In genomic region chr20:1631309-1632227, GRCh38 we compare ENCODE assay signal across 12 cellular contexts. TPM values are rescaled to one million over a fixed set of nuclear protein-coding genes. Genes with fewer than 3 reads are reported as not detected.
DNase-seq lines count a peak whose midpoint lies in the region; ATAC-seq and TF ChIP-seq lines count a peak whose summit lies in the region.
"Had no signal": no experiment of that assay in that cellular context is flagged by ENCODE, and none has a peak within 500 bp of the region (broad histone marks: within the 10 kb centered on the region; RNA-seq: fewer than 3 reads in every experiment).

No MANE protein-coding gene starts in this region.

- DNase-seq in CD4-positive, alpha-beta memory T cell = no peak
- DNase-seq in H7 = peak; percentile 52
- no peak for DNase-seq in activated CD8-positive, alpha-beta T cell treated with anti-CD3 and anti-CD28 coated beads, Interleukin-2, amount 10 ng/mL, durations not matched to agents 7 days and 5 days
- DNase-seq in iPS DF 6.9 (ENCODE audit: low read depth, low spot score) = peak; percentile 27
- no peak for DNase-seq in body of pancreas
- no peak for DNase-seq in esophagus squamous epithelium (lab: John Stamatoyannopoulos, UW)
- no peak for DNase-seq in lower leg skin (ENCODE audit: low spot score in 2 of 2)
- DNase-seq: anterior cingulate cortex, endodermal cell, tibial artery had no signal

- H3K36me3 Mint-ChIP-seq in CD4-positive, alpha-beta memory T cell = peaks cover 66 to 77% of the 10 kb centered on the region in 2 donors
- H3K36me3 Mint-ChIP-seq in activated CD8-positive, alpha-beta T cell treated with anti-CD3 and anti-CD28 coated beads, Interleukin-2, amount 10 ng/mL, durations not matched to agents 7 days and 5 days (ENCODE audit: low read depth) = peaks cover 85% of the 10 kb centered on the region

- peak overlapping the region; percentile 19 for H3K27ac ChIP-seq in CD4-positive, alpha-beta memory T cell (ENCODE audit: low read depth, low read length)
- H3K27ac ChIP-seq in iPS DF 6.9 (ENCODE audit: low read length) = no peak overlapping the region
- H3K27ac ChIP-seq in body of pancreas = no peak overlapping the region
- H3K27ac ChIP-seq in esophagus squamous epithelium = no peak overlapping the region
- H3K27ac ChIP-seq: HL-60, tibial artery had no signal

- CTCF ChIA-PET in CD4-positive, alpha-beta memory T cell (lab: Charles Lee; ENCODE audit: partially characterized antibody) = interaction anchor here (0.8 to 1.6 kb wide), 4 partner anchors 12 to 146 kb away, joined by 3 to 7 read pairs (median 3); no protein-coding TSS in a partner anchor
- CTCF ChIA-PET in activated CD8-positive, alpha-beta T cell treated with anti-CD3 and anti-CD28 coated beads, Interleukin-2, amount 10 ng/mL, durations not matched to agents 7 days and 5 days (lab: Charles Lee) = interaction anchor here (0.7 to 0.8 kb wide), 2 partner anchors 71 to 145 kb away, joined by 3 read pairs; no protein-coding TSS in a partner anchor

- no peak for TF ChIP-seq POLR2A in body of pancreas (IDR thresholded peaks at IDR 0.05)
- TF ChIP-seq POLR2A in esophagus squamous epithelium (IDR thresholded peaks at IDR 0.05) = no peak
- no peak for TF ChIP-seq POLR2A in lower leg skin (IDR thresholded peaks at IDR 0.05)

- H3K27me3 ChIP-seq in CD4-positive, alpha-beta memory T cell (ENCODE audit: insufficient read depth, low read length) = no peaks in the 10 kb centered on the region
- H3K27me3 ChIP-seq in H7 (ENCODE audit: control insufficient read depth, insufficient read depth, low read length) (no peaks in the 10 kb centered on the region), iPS DF 6.9 (ENCODE audit: control insufficient read depth, insufficient read depth, low read length) (no peaks in the 10 kb centered on the region), body of pancreas (no peaks in the 10 kb centered on the region), esophagus squamous epithelium (peaks cover 0 to 15% (median 0%) of the 10 kb centered on the region in 4 donors)
- H3K27me3 ChIP-seq: tibial artery had no signal

- WGBS in iPS DF 6.9 (ENCODE audit: insufficient coverage, insufficient read length) = no CpG with 5 or more reads among the region's 10 CpGs
- WGBS in body of pancreas, 2 donors = 33 to 49% methylated on average over 10 of the region's 10 CpGs
- 59 to 66% methylated on average over 7 to 10 of the region's 10 CpGs for WGBS in esophagus squamous epithelium, 2 donors
- 62 to 68% methylated on average over 10 of the region's 10 CpGs for WGBS in lower leg skin, 2 donors

- peak overlapping the region; percentile 80 to 96 (median 91) for H3K27ac Mint-ChIP-seq in CD4-positive, alpha-beta memory T cell
- H3K27ac Mint-ChIP-seq in activated CD8-positive, alpha-beta T cell treated with anti-CD3 and anti-CD28 coated beads, Interleukin-2, amount 10 ng/mL, durations not matched to agents 7 days and 5 days = peak overlapping the region; percentile 48
- H3K27ac Mint-ChIP-seq: endodermal cell had no signal

- TF ChIP-seq CTCF in body of pancreas (IDR thresholded peaks at IDR 0.05) (no peak), esophagus squamous epithelium (IDR thresholded peaks at IDR 0.05) (no peak), lower leg skin (IDR thresholded peaks at IDR 0.05) (no peak)

- H3K4me3 Mint-ChIP-seq in CD4-positive, alpha-beta memory T cell = peak overlapping the region in 7 of 8 donors; percentile 4 to 79 (median 70)
- no peak overlapping the region for H3K4me3 Mint-ChIP-seq in activated CD8-positive, alpha-beta T cell treated with anti-CD3 and anti-CD28 coated beads, Interleukin-2, amount 10 ng/mL, durations not matched to agents 7 days and 5 days
- H3K4me3 Mint-ChIP-seq: endodermal cell had no signal

- ATAC-seq in activated CD8-positive, alpha-beta T cell treated with anti-CD3 and anti-CD28 coated beads, Interleukin-2, amount 10 ng/mL, durations not matched to agents 7 days and 5 days = no peak
- ATAC-seq in body of pancreas = no peak

- peaks cover 26% of the 10 kb centered on the region for H3K36me3 ChIP-seq in CD4-positive, alpha-beta memory T cell (ENCODE audit: insufficient read depth, low read length)
- no peaks in the 10 kb centered on the region for H3K36me3 ChIP-seq in H7 (replicated peaks; ENCODE audit: control insufficient read depth, insufficient read depth, low read length)
- H3K36me3 ChIP-seq in iPS DF 6.9 (ENCODE audit: control insufficient read depth, insufficient read depth, low read length) = no peaks in the 10 kb centered on the region
- no peaks in the 10 kb centered on the region for H3K36me3 ChIP-seq in body of pancreas (replicated peaks in 1 of 2; ENCODE audit: insufficient read depth in 1 of 2, low read depth in 2 of 2)
- no peaks in the 10 kb centered on the region for H3K36me3 ChIP-seq in esophagus squamous epithelium
- H3K36me3 ChIP-seq: tibial artery had no signal

- H3K9me3 ChIP-seq in CD4-positive, alpha-beta memory T cell (ENCODE audit: control insufficient read depth in 1 of 2, low read length in 2 of 2) = no peaks in the 10 kb centered on the region
- H3K9me3 ChIP-seq in iPS DF 6.9 (ENCODE audit: control insufficient read depth, insufficient read depth, low read length) = no peaks in the 10 kb centered on the region
- no peaks in the 10 kb centered on the region for H3K9me3 ChIP-seq in body of pancreas
- no peaks in the 10 kb centered on the region for H3K9me3 ChIP-seq in esophagus squamous epithelium
- H3K9me3 ChIP-seq: tibial artery had no signal

- POLR2A ChIA-PET in CD4-positive, alpha-beta memory T cell (lab: Charles Lee; ENCODE audit: partially characterized antibody) = interaction anchor here (0.8 to 1.1 kb wide), 5 partner anchors 8 to 100 kb away, joined by 3 read pairs; no protein-coding TSS in a partner anchor
- POLR2A ChIA-PET in activated CD8-positive, alpha-beta T cell treated with anti-CD3 and anti-CD28 coated beads, Interleukin-2, amount 10 ng/mL, durations not matched to agents 7 days and 5 days (lab: Charles Lee) = interaction anchor here (1.5 kb wide), 1 partner anchor 28 kb away, joined by 3 read pairs; no protein-coding TSS in a partner anchor

- intact Hi-C loops in CD4-positive, alpha-beta memory T cell (cut with micrococcal nuclease) = no loop called here
- intact Hi-C loops in body of pancreas (cut with DNase I) (no loop called here), esophagus squamous epithelium (cut with DNase I) (no loop called here), lower leg skin (cut with DNase I; ENCODE audit: low total_unique reads) (no loop called here)

- no peaks in the 10 kb centered on the region for H3K9me3 Mint-ChIP-seq in CD4-positive, alpha-beta memory T cell
- no peaks in the 10 kb centered on the region for H3K9me3 Mint-ChIP-seq in activated CD8-positive, alpha-beta T cell treated with anti-CD3 and anti-CD28 coated beads, Interleukin-2, amount 10 ng/mL, durations not matched to agents 7 days and 5 days (ENCODE audit: insufficient read depth)

- H3K27me3 Mint-ChIP-seq in CD4-positive, alpha-beta memory T cell = no peaks in the 10 kb centered on the region
- no peaks in the 10 kb centered on the region for H3K27me3 Mint-ChIP-seq in activated CD8-positive, alpha-beta T cell treated with anti-CD3 and anti-CD28 coated beads, Interleukin-2, amount 10 ng/mL, durations not matched to agents 7 days and 5 days (ENCODE audit: low read depth)

- peak overlapping the region in 1 of 2 donors; percentile 18 for H3K4me3 ChIP-seq in CD4-positive, alpha-beta memory T cell (ENCODE audit: low read length in 2 of 2)
- no peak overlapping the region for H3K4me3 ChIP-seq in H7 (ENCODE audit: insufficient read depth, low read depth, low read length)
- no peak overlapping the region for H3K4me3 ChIP-seq in iPS DF 6.9 (ENCODE audit: low read length)
- H3K4me3 ChIP-seq in body of pancreas = no peak overlapping the region
- H3K4me3 ChIP-seq in esophagus squamous epithelium = no peak overlapping the region
- no peak overlapping the region for H3K4me3 ChIP-seq in lower leg skin (ENCODE audit: low read depth, poor library complexity, severe bottlenecking)
- H3K4me3 ChIP-seq: smooth muscle cell, tibial artery had no signal

- peaks cover 42 to 79% (median 59%) of the 10 kb centered on the region in 4 donors for H3K4me1 Mint-ChIP-seq in CD4-positive, alpha-beta memory T cell
- H3K4me1 Mint-ChIP-seq in activated CD8-positive, alpha-beta T cell treated with anti-CD3 and anti-CD28 coated beads, Interleukin-2, amount 10 ng/mL, durations not matched to agents 7 days and 5 days (ENCODE audit: low read depth) = peaks cover 38% of the 10 kb centered on the region

- H3K4me1 ChIP-seq in CD4-positive, alpha-beta memory T cell (ENCODE audit: insufficient read depth, low read length) = peaks cover 44% of the 10 kb centered on the region
- H3K4me1 ChIP-seq in iPS DF 6.9 (ENCODE audit: control insufficient read depth, insufficient read depth, low read length) = peaks cover 2% of the 10 kb centered on the region; the same call in 1 of the 2 replicates
- H3K4me1 ChIP-seq in body of pancreas = no peaks in the 10 kb centered on the region
- H3K4me1 ChIP-seq in esophagus squamous epithelium = no peaks in the 10 kb centered on the region
- H3K4me1 ChIP-seq: tibial artery had no signal

RNA-seq across cellular contexts. Expression of gene SIRPB1, which starts 11.8 kb away (rescaled TPM):
- 1 to 10 TPM; 4.7 to 7.2 TPM for total RNA-seq in CD4-positive, alpha-beta memory T cell
- polyA plus RNA-seq in CD4-positive, alpha-beta memory T cell = 1 to 10 TPM in 1 of 2 donors, under 1 TPM in 1; 0.64 to 1.2 TPM
- not detected in 2 replicates for total RNA-seq in H7 (2014; rRNA removed; shearing (Covaris generic))
- total RNA-seq in activated CD8-positive, alpha-beta T cell treated with anti-CD3 and anti-CD28 coated beads, Interleukin-2, amount 10 ng/mL, durations not matched to agents 7 days and 5 days = 1 to 10 TPM; 1.3 to 1.5 TPM
- total RNA-seq in body of pancreas (10 to 100 TPM in 1 of 2 donors, 1 to 10 TPM in 1; 1.3 to 14.2 TPM), esophagus squamous epithelium (1 to 10 TPM in 2 of 4 donors, under 1 TPM in 2; 0.13 to 3.3 (median 1.0) TPM), lower leg skin (1 to 10 TPM in 1 of 4 donors, under 1 TPM in 2, not detected in 1; 0.30 to 2.6 (median 0.42) TPM)

RNA-seq across cellular contexts. Expression of gene SIRPG, which starts 26.0 kb away (rescaled TPM):
- 10 to 100 TPM; 32.4 to 34.9 TPM for total RNA-seq in CD4-positive, alpha-beta memory T cell
- 100 to 1,000 TPM; 136 to 211 TPM for polyA plus RNA-seq in CD4-positive, alpha-beta memory T cell
- total RNA-seq in H7 (2014; rRNA removed; shearing (Covaris generic)) = not detected in 2 replicates
- 100 to 1,000 TPM; 112 to 123 TPM for total RNA-seq in activated CD8-positive, alpha-beta T cell treated with anti-CD3 and anti-CD28 coated beads, Interleukin-2, amount 10 ng/mL, durations not matched to agents 7 days and 5 days
- total RNA-seq in body of pancreas (not detected), esophagus squamous epithelium (1 to 10 TPM in 3 of 4 donors, not detected in 1; 1.1 to 1.7 (median 1.5) TPM), lower leg skin (under 1 TPM in 1 of 4 donors, not detected in 3; 0.89 TPM)
- total RNA-seq: endodermal cell, smooth muscle cell had no signal
- polyA plus RNA-seq: smooth muscle cell had no signal

Comparison
In these comparisons a context has a peak if more than half of its experiments do, and no peak if none do; other contexts are left out.
1. DNase-seq: peak in H7 (single experiment) and iPS DF 6.9 (single experiment); none in CD4-positive, alpha-beta memory T cell (0 of 5), activated CD8-positive, alpha-beta T cell treated with anti-CD3 and anti-CD28 coated beads, Interleukin-2, amount 10 ng/mL, durations not matched to agents 7 days and 5 days (single experiment), body of pancreas (0 of 4), esophagus squamous epithelium (single experiment) and lower leg skin (0 of 2).
2. RNA of gene SIRPG, which starts 26.0 kb away (total RNA-seq): 112 to 123 TPM in activated CD8-positive, alpha-beta T cell treated with anti-CD3 and anti-CD28 coated beads, Interleukin-2, amount 10 ng/mL, durations not matched to agents 7 days and 5 days and 32.4 to 34.9 TPM in CD4-positive, alpha-beta memory T cell; 1.1 to 1.7 TPM in esophagus squamous epithelium, not detected in H7, not detected in body of pancreas and 0.89 TPM in lower leg skin; every median in the first group is over 10 times any median in the second.